ENCODE assay signal across 24 cellular contexts in the genomic region with DNA sequence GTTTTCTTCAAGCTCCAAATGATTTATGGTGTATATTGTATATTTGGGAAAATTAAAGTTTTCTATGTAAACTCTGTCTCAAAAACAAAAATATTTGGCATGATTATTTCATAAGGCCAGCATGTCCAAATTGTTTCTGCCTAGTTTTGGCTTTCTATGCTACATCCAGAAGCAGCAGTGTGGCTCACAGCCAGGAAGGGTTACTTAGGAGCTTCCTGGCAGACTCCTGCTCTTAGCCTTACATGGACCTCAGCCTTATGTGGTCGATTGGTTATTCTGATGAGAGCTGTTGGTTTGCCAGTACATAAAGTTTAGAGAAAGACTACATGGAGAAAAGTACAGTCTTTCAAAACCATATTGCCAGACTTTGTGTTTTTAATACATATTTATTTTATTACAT.
DNase-seq lines count a peak whose midpoint lies in the region; ATAC-seq and TF ChIP-seq lines count a peak whose summit lies in the region.
"Had no signal": no experiment of that assay in that cellular context is flagged by ENCODE, and none has a peak within 500 bp of the region (broad histone marks: within the 10 kb centered on the region; RNA-seq: fewer than 3 reads in every experiment).

No MANE protein-coding gene starts in this region.

- H3K27ac ChIP-seq in adrenal gland (no peak overlapping the region), right cardiac atrium (ENCODE audit: low read length) (no peak overlapping the region), sigmoid colon (peak overlapping the region in 3 of 4 donors; percentile 64 to 68 (median 67))
- H3K27ac ChIP-seq: epithelial cell of prostate, suprapubic skin had no signal

- TF ChIP-seq CTCF in Loucy (conservative IDR thresholded peaks at IDR 0.05; ENCODE audit: low read length): no peak
- no peak for TF ChIP-seq CTCF in adrenal gland (IDR thresholded peaks at IDR 0.05)
- no peak for TF ChIP-seq CTCF in sigmoid colon (IDR thresholded peaks at IDR 0.05)
- no peak for TF ChIP-seq CTCF in foreskin fibroblast (IDR thresholded peaks at IDR 0.05; ENCODE audit: low read depth, low read length)

- no peaks in the 10 kb centered on the region for H3K9me2 ChIP-seq in Loucy (replicated peaks; ENCODE audit: low read depth, low read length)

- WGBS in adrenal gland, 4 donors: 11 to 26% (median 22%) methylated on average over 1 of the region's 1 CpG
- WGBS in right cardiac atrium: 39% methylated on average over 1 of the region's 1 CpG
- 67 to 72% methylated on average over 1 of the region's 1 CpG for WGBS in sigmoid colon, 2 donors

- H3K79me2 ChIP-seq in Loucy (ENCODE audit: insufficient read depth, low read length): no peaks in the 10 kb centered on the region

- DNase-seq in adrenal gland: peak in 6 of 7 donors; percentile 39 to 86 (median 68)
- peak; percentile 63 to 86 (median 63) for DNase-seq in right cardiac atrium
- peak; percentile 90 for DNase-seq in sigmoid colon
- no peak for DNase-seq in cerebellar cortex (ENCODE audit: low spot score)
- DNase-seq in foreskin fibroblast: no peak
- DNase-seq: activated CD8-positive, alpha-beta T cell treated with anti-CD3 and anti-CD28 coated beads, Interleukin-2, amount 10 ng/mL, durations not matched to agents 7 days and 5 days; activated naive CD4-positive, alpha-beta T cell treated with Interleukin-2 at 50 U/mL for 16 hours; activated T-cell treated with anti-CD3 and anti-CD28 coated beads, Interleukin-2, amount 50 U/mL, for 24 hours; cerebellar nuclear complex; GDM1; islet precursor cell; mammary epithelial cell; MM.1S; naive B cell; NCI-H1436; occipital lobe; PC-3; SHP77 treated with DMSO at 0.1 percent for 48 hours had no signal

- H3K27me3 ChIP-seq in Loucy (ENCODE audit: insufficient read depth, low read length, poor library complexity, severe bottlenecking) (no peaks in the 10 kb centered on the region), adrenal gland (no peaks in the 10 kb centered on the region), right cardiac atrium (ENCODE audit: control insufficient read depth, insufficient read depth) (no peaks in the 10 kb centered on the region), sigmoid colon (no peaks in the 10 kb centered on the region)
- H3K27me3 ChIP-seq: suprapubic skin had no signal

- no peak for TF ChIP-seq EP300 in sigmoid colon (IDR thresholded peaks at IDR 0.05)

- peaks cover 4% of the 10 kb centered on the region; the same call in 1 of the 2 replicates for H3F3A ChIP-seq in Loucy (ENCODE audit: low read depth)

- H4K20me1 ChIP-seq in Loucy (ENCODE audit: insufficient read depth, low read length, poor library complexity, severe bottlenecking): no peaks in the 10 kb centered on the region

- H3K36me3 ChIP-seq in Loucy (ENCODE audit: insufficient read depth, low read length) (no peaks in the 10 kb centered on the region; the same call in 1 of the 2 replicates), adrenal gland (replicated peaks in 1 of 2) (no peaks in the 10 kb centered on the region), sigmoid colon (no peaks in the 10 kb centered on the region)
- H3K36me3 ChIP-seq: suprapubic skin had no signal

- H3K4me2 ChIP-seq in Loucy (ENCODE audit: low read depth, low read length, poor library complexity, severe bottlenecking): peak overlapping the region; percentile 5

- no peak overlapping the region for H2AFZ ChIP-seq in Loucy (ENCODE audit: low read length)

- H3K9me3 ChIP-seq in Loucy (ENCODE audit: insufficient read depth, low read depth, low read length): no peaks in the 10 kb centered on the region
- no peaks in the 10 kb centered on the region for H3K9me3 ChIP-seq in adrenal gland (replicated peaks in 1 of 3)
- no peaks in the 10 kb centered on the region for H3K9me3 ChIP-seq in right cardiac atrium (ENCODE audit: control insufficient read depth, low read length)
- H3K9me3 ChIP-seq in sigmoid colon: no peaks in the 10 kb centered on the region
- H3K9me3 ChIP-seq: suprapubic skin had no signal

- TF ChIP-seq POLR2A in adrenal gland (IDR thresholded peaks at IDR 0.05): no peak
- TF ChIP-seq POLR2A in sigmoid colon (IDR thresholded peaks at IDR 0.05): no peak

- no peak overlapping the region for H3K4me3 ChIP-seq in Loucy (ENCODE audit: low read length, poor library complexity, severe bottlenecking)
- no peak overlapping the region for H3K4me3 ChIP-seq in adrenal gland
- H3K4me3 ChIP-seq in right cardiac atrium (ENCODE audit: low read length): no peak overlapping the region
- H3K4me3 ChIP-seq in sigmoid colon: no peak overlapping the region
- no peak overlapping the region for H3K4me3 ChIP-seq in foreskin fibroblast (ENCODE audit: low read depth in 1 of 2, low read length in 2 of 2)
- H3K4me3 ChIP-seq: suprapubic skin had no signal

- no peak overlapping the region for H3K9ac ChIP-seq in Loucy (ENCODE audit: low read depth, low read length, poor library complexity, severe bottlenecking)

- intact Hi-C loops in adrenal gland (cut with DNase I): no loop called here
- intact Hi-C loops in right cardiac atrium (cut with DNase I): no loop called here
- intact Hi-C loops in sigmoid colon (cut with DNase I): no loop called here

- H3K4me1 ChIP-seq in Loucy (ENCODE audit: insufficient read depth, low read length, poor library complexity, severe bottlenecking) (peaks cover 25% of the 10 kb centered on the region), adrenal gland (replicated peaks in 1 of 2) (no peaks in the 10 kb centered on the region), right cardiac atrium (ENCODE audit: control insufficient read depth, insufficient read depth, low read length) (no peaks in the 10 kb centered on the region), sigmoid colon (peaks cover 0 to 21% (median 18%) of the 10 kb centered on the region in 4 donors)
- H3K4me1 ChIP-seq: suprapubic skin had no signal

- peak in 1 of 2 donors; percentile 80 for ATAC-seq in right cardiac atrium
- no peak for ATAC-seq in GM21529 (IDR thresholded peaks at IDR 0.05; ENCODE audit: unreplicated experiment)
- ATAC-seq in HG03196 (IDR thresholded peaks at IDR 0.05; ENCODE audit: unreplicated experiment): no peak
- ATAC-seq: activated CD4-positive, CD25-positive, alpha-beta regulatory T cell treated with anti-CD3 and anti-CD28 coated beads, Interleukin-2, amount 50 U/mL, for 24 hours; activated CD8-positive, alpha-beta T cell treated with anti-CD3 and anti-CD28 coated beads, Interleukin-2, amount 10 ng/mL, durations not matched to agents 7 days and 5 days; PC-3 had no signal

Comparison
In these comparisons a context has a peak if more than half of its experiments do, and no peak if none do; other contexts are left out.
1. DNase-seq: peak in adrenal gland (6 of 7), right cardiac atrium (3 of 3) and sigmoid colon (single experiment); none in cerebellar cortex (single experiment) and foreskin fibroblast (0 of 2).
2. H3K27ac ChIP-seq: peak in sigmoid colon (3 of 4); none in adrenal gland (0 of 5) and right cardiac atrium (single experiment).